13 cellular contexts compared by ENCODE assay signal in genomic region chr5:56097055-56097454, GRCh38.
"Had no signal": no experiment of that assay in that cellular context is flagged by ENCODE, and none has a peak within 500 bp of the region (broad histone marks: within the 10 kb centered on the region; RNA-seq: fewer than 3 reads in every experiment).

No MANE protein-coding gene starts in this region.

- H3K4me3 ChIP-seq: gastroesophageal sphincter, mucosa of descending colon had no signal

- DNase-seq: activated CD4-positive, alpha-beta T cell treated with anti-CD3 and anti-CD28 coated beads for 48 hours; left colon; mammary epithelial cell; mucosa of descending colon; natural killer cell; stimulated activated CD4-positive, alpha-beta T cell treated with anti-CD3 and anti-CD28 coated beads, Interleukin-12 subunit alpha, Interleukin-12 subunit beta, amount 100 ng/mL, for 4 hours; stimulated activated CD4-positive, alpha-beta T cell treated with anti-CD3 and anti-CD28 coated beads, Interleukin-2, amount 100 ng/mL, for 24 hours; T-helper 17 cell had no signal

- H3K9me3 Mint-ChIP-seq: natural killer cell had no signal

- H3K4me1 Mint-ChIP-seq: natural killer cell, WTC11 had no signal

- H3K4me3 Mint-ChIP-seq: activated T-helper 1 cell treated with anti-CD3 and anti-CD28 coated beads, Interleukin-12 subunit alpha, Interleukin-12 subunit beta, Interleukin-2, Interleukin-4 antibody, amounts not matched to agents 30 ng/mL and 10 ng/mL and 1 ng/mL, durations not matched to agents 14 hours and 24 hours and 36 hours; natural killer cell; stimulated activated memory B cell treated with anti-CD40 and anti-IgM and Interleukin-4, amounts not matched to agents 10 μg/mL and 1 μg/mL and 100 μg/mL, for 72 hours; T-helper 17 cell; WTC11 had no signal

- H3K27ac ChIP-seq: gastroesophageal sphincter, neutrophil had no signal

- H3K9me3 ChIP-seq: gastroesophageal sphincter, mucosa of descending colon, neutrophil had no signal

- H3K36me3 Mint-ChIP-seq: natural killer cell; stimulated activated memory B cell treated with anti-CD40 and anti-IgM and Interleukin-4, amounts not matched to agents 10 μg/mL and 1 μg/mL and 100 μg/mL, for 72 hours; WTC11 had no signal

- ATAC-seq: gastroesophageal sphincter; left colon; mucosa of descending colon; natural killer cell; stimulated activated memory B cell treated with anti-CD40 and anti-IgM and Interleukin-4, amounts not matched to agents 10 μg/mL and 1 μg/mL and 100 μg/mL, for 72 hours; T-helper 17 cell; WTC11 had no signal

- H3K27me3 Mint-ChIP-seq: T-helper 17 cell had no signal

- H3K27me3 ChIP-seq: gastroesophageal sphincter, neutrophil had no signal

- H3K36me3 ChIP-seq: gastroesophageal sphincter, neutrophil had no signal

- H3K27ac Mint-ChIP-seq: natural killer cell; stimulated activated memory B cell treated with anti-CD40 and anti-IgM and Interleukin-4, amounts not matched to agents 10 μg/mL and 1 μg/mL and 100 μg/mL, for 72 hours; WTC11 had no signal
